In the genomic region with DNA sequence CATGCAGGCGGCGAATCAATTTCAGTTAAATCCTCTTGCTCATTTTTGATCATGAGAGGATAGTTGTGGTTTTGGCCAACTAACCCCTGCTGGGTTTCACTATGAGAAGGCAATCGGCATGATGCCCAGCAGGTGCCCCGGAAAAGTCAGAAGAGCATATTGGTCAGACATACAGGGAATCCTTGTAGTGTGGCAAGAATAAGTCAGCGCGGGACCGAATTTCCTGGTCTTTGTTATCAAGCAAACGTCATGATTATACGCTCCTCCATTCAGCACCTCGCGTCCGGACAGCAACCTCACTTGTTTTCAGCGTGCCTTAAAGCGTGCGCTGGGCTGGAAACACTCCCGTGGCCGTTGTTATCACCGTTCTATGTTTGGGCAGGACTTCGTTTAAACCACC, we compare ENCODE assay signal across 8 cellular contexts. TPM values are rescaled to one million over a fixed set of nuclear protein-coding genes. Genes with fewer than 3 reads are reported as not detected.
DNase-seq lines count a peak whose midpoint lies in the region; ATAC-seq, FAIRE-seq and TF ChIP-seq lines count a peak whose summit lies in the region.

No MANE protein-coding gene starts in this region.

- in situ Hi-C loops in astrocyte of the spinal cord (cut with HindIII; ENCODE audit: low sequenced_read_pairs) = no loop called here

- H3K36me3 ChIP-seq in Peyer's patch (no peaks in the 10 kb centered on the region), keratinocyte (ENCODE audit: control insufficient read depth in 2 of 2, extremely low read depth in 1 of 2, insufficient read depth in 2 of 2, low read length in 2 of 2) (no peaks in the 10 kb centered on the region)
- H3K36me3 ChIP-seq in effector memory CD4-positive, alpha-beta T cell (ENCODE audit: control insufficient read depth, insufficient read depth, low read length) = no peaks in the 10 kb centered on the region

- peaks cover 6% of the 10 kb centered on the region for H4K20me1 ChIP-seq in keratinocyte (ENCODE audit: control insufficient read depth, extremely low read depth, insufficient read depth, low read length)

- H3K9me3 ChIP-seq in Peyer's patch (no peaks in the 10 kb centered on the region), keratinocyte (ENCODE audit: control insufficient read depth, low read depth, low read length) (no peaks in the 10 kb centered on the region)
- H3K9me3 ChIP-seq in effector memory CD4-positive, alpha-beta T cell (ENCODE audit: control insufficient read depth, low read length) = no peaks in the 10 kb centered on the region

- H3K9me1 ChIP-seq in keratinocyte (ENCODE audit: control insufficient read depth, extremely low read depth, insufficient read depth, low read length) = no peaks in the 10 kb centered on the region

- TF ChIP-seq CTCF in Peyer's patch (IDR thresholded peaks at IDR 0.05) (no peak), astrocyte of the spinal cord (IDR thresholded peaks at IDR 0.05; ENCODE audit: low read depth, low read length) (no peak), keratinocyte (optimal IDR thresholded peaks at IDR 0.05 in 1 of 3, IDR thresholded peaks at IDR 0.05 in 1 of 3, conservative IDR thresholded peaks at IDR 0.05 in 1 of 3; ENCODE audit: extremely low read depth in 1 of 3, insufficient read depth in 2 of 3, low read length in 3 of 3) (no peak), omental fat pad (IDR thresholded peaks at IDR 0.05) (no peak)

- H3K4me1 ChIP-seq in Peyer's patch (peaks cover 0 to 19% (median 11%) of the 10 kb centered on the region in 4 donors), keratinocyte (ENCODE audit: control insufficient read depth, extremely low read depth, insufficient read depth, low read length) (peaks cover 3% of the 10 kb centered on the region)
- H3K4me1 ChIP-seq in effector memory CD4-positive, alpha-beta T cell (ENCODE audit: control insufficient read depth, insufficient read depth, low read length, poor library complexity, severe bottlenecking) = peaks cover 18% of the 10 kb centered on the region

- H3K27ac ChIP-seq in Peyer's patch (no peak overlapping the region), keratinocyte (ENCODE audit: control insufficient read depth, insufficient read depth, low read length) (no peak overlapping the region)
- H3K27ac ChIP-seq in effector memory CD4-positive, alpha-beta T cell (ENCODE audit: insufficient read depth, low read length, poor library complexity, severe bottlenecking) = no peak overlapping the region

- H2AFZ ChIP-seq in keratinocyte (ENCODE audit: control insufficient read depth, low read length) = no peak overlapping the region

- dilution Hi-C loops in keratinocyte (cut with MboI; ENCODE audit: extremely low pct_ligation_motif_present, low sequenced_read_pairs) = no loop called here

- no peaks in the 10 kb centered on the region for H3K79me2 ChIP-seq in keratinocyte (ENCODE audit: control insufficient read depth, insufficient read depth, low read length)

- H3K4me2 ChIP-seq in keratinocyte (ENCODE audit: control insufficient read depth, extremely low read depth, insufficient read depth, low read depth, low read length) = no peak overlapping the region

- no peak overlapping the region for H3K9ac ChIP-seq in keratinocyte (ENCODE audit: control insufficient read depth, extremely low read depth, insufficient read depth, low read length)

- DNase-seq in GM12892 (ENCODE audit: insufficient read length) (no peak), Peyer's patch (peak in 2 of 3 donors; percentile 63 to 72), astrocyte of the spinal cord (ENCODE audit: low read depth, low spot score) (peak; percentile 61), keratinocyte (ENCODE audit: low read depth, low spot score) (no peak), omental fat pad (ENCODE audit: low spot score) (no peak)
- DNase-seq in stimulated activated CD8-positive, alpha-beta memory T cell treated with anti-CD3 and anti-CD28 coated beads, Interleukin-2, amount 100 ng/mL, for 48 hours (ENCODE audit: low read depth in 2 of 2) = peak; percentile 29 to 52
- no peak for DNase-seq in effector memory CD4-positive, alpha-beta T cell

- peak; percentile 64 for FAIRE-seq in GM12892 (lab: Jason Lieb, UNC)
- peak; percentile 36 for FAIRE-seq in keratinocyte (lab: Jason Lieb, UNC)

- H3K27me3 ChIP-seq in Peyer's patch (peaks cover 0 to 17% of the 10 kb centered on the region in 2 donors), keratinocyte (ENCODE audit: control insufficient read depth, extremely low read depth, insufficient read depth, low read length) (peaks cover 40% of the 10 kb centered on the region)
- H3K27me3 ChIP-seq in effector memory CD4-positive, alpha-beta T cell (replicated peaks; ENCODE audit: control insufficient read depth, insufficient read depth, low read length, poor library complexity, severe bottlenecking) = peaks cover 45% of the 10 kb centered on the region

- ATAC-seq in HG03469 (IDR thresholded peaks at IDR 0.05; ENCODE audit: unreplicated experiment) (peak; percentile 30), omental fat pad (ENCODE audit: low FRiP score) (no peak)

- TF ChIP-seq POLR2A in GM12892 (IDR thresholded peaks at IDR 0.05; ENCODE audit: low read depth, low read length) (no peak), Peyer's patch (IDR thresholded peaks at IDR 0.05) (no peak)

- H3K4me3 ChIP-seq in Peyer's patch (no peak overlapping the region), astrocyte of the spinal cord (ENCODE audit: low read depth, low read length) (no peak overlapping the region), keratinocyte (ENCODE audit: control insufficient read depth in 2 of 3, extremely low read depth in 1 of 3, insufficient read depth in 2 of 3, low read depth in 1 of 3, low read length in 3 of 3) (no peak overlapping the region)
- H3K4me3 ChIP-seq in effector memory CD4-positive, alpha-beta T cell (ENCODE audit: insufficient read depth, low read depth, low read length, poor library complexity, severe bottlenecking) = no peak overlapping the region

RNA-seq across cellular contexts. Expression of a gene that starts 1.8 kb away (rescaled TPM):
- polyA plus RNA-seq in GM12892 (2012; ENCODE audit: missing spikeins) = 2.3 TPM
- total RNA-seq in Peyer's patch (10 to 100 TPM in 3 of 4 donors, 1 to 10 TPM in 1; 7.8 to 16.8 (median 10.9) TPM), omental fat pad (10 to 100 TPM in 2 of 4 donors, 1 to 10 TPM in 2; 2.6 to 20.9 (median 9.3) TPM)
- 0.41 to 0.54 TPM (median 0.50 TPM) in 3 replicates for polyA plus RNA-seq in keratinocyte
- polyA plus RNA-seq in keratinocyte (2011; ENCODE audit: low read depth) = 1.1 TPM
- polyA plus RNA-seq in keratinocyte (2011; cell fraction: cytosol; rRNA removed) = 0.42 and 0.55 TPM in 2 replicates
- polyA plus RNA-seq in keratinocyte (2011; cell fraction: nucleus; rRNA removed) = 0.56 and 0.69 TPM in 2 replicates
- polyA plus RNA-seq in keratinocyte (2012; ENCODE audit: low replicate concordance) = 0.47 and 0.58 TPM in 2 replicates
- polyA minus RNA-seq in keratinocyte = 1.0 to 1.6 TPM in 2 of 3 replicates, not detected in the other
- 0.38 TPM for polyA minus RNA-seq in keratinocyte (2011; cell fraction: cytosol; rRNA and poly(A)+ RNA removed)
- polyA minus RNA-seq in keratinocyte (2011; cell fraction: nucleus; rRNA and poly(A)+ RNA removed) = 0.74 and 1.2 TPM in 2 replicates

Comparison
In these comparisons a context has a peak if more than half of its experiments do, and no peak if none do; other contexts are left out.
1. DNase-seq: peak in Peyer's patch (2 of 3), astrocyte of the spinal cord (single experiment) and stimulated activated CD8-positive, alpha-beta memory T cell treated with anti-CD3 and anti-CD28 coated beads, Interleukin-2, amount 100 ng/mL, for 48 hours (2 of 2); none in GM12892 (single experiment), keratinocyte (single experiment), effector memory CD4-positive, alpha-beta T cell (0 of 3) and omental fat pad (single experiment).